18 cellular contexts compared by ENCODE assay signal in the genomic region with DNA sequence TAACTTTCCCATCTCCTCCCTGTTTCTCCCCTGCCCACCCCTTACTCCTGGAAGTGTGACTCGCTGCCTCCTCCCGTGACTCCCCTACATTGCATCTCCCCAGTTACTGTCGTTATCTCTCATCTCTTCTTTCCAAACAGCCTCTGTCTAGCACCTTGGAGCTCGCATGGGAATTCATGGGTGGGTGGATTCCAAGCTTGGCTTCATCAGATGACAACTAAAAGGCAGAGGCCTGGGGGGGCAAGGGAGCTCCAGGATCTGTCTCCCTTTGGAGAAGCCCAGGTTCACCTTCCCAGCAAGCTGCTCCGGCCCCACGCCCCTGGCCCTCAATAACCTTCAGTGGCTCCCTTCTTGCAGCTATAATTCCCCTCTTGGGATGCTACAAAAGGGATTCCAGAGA. TPM values are rescaled to one million over a fixed set of nuclear protein-coding genes. Genes with fewer than 3 reads are reported as not detected.
DNase-seq lines count a peak whose midpoint lies in the region; ATAC-seq and TF ChIP-seq lines count a peak whose summit lies in the region.
"Had no signal": no experiment of that assay in that cellular context is flagged by ENCODE, and none has a peak within 500 bp of the region (broad histone marks: within the 10 kb centered on the region; RNA-seq: fewer than 3 reads in every experiment).

No MANE protein-coding gene starts in this region.

- no peak overlapping the region for H3K23ac ChIP-seq in neuronal stem cell (ENCODE audit: low read depth, low read length, poor library complexity)

- H3K27ac ChIP-seq in 22Rv1 (peak overlapping the region; percentile 100), SK-N-MC (peak overlapping the region; percentile 54; the same call in 1 of the 2 replicates), neuronal stem cell (replicated peaks; ENCODE audit: low read length) (no peak overlapping the region)
- H3K27ac ChIP-seq: BLaER1, GM23248 had no signal

- DNase-seq in SK-N-MC (ENCODE audit: low read depth, low spot score) (no peak), islet precursor cell (peak; percentile 53), neuronal stem cell (ENCODE audit: low spot score) (no peak), DMS 273 treated with DMSO at 0.1 percent for 48 hours (lab: John Stamatoyannopoulos, UW) (no peak)
- DNase-seq in activated CD4-positive, alpha-beta T cell treated with anti-CD3 and anti-CD28 coated beads for 4 hours = no peak
- DNase-seq in activated T-cell treated with anti-CD3 and anti-CD28 coated beads, Interleukin-2, amount 50 U/mL, for 72 hours = no peak
- DNase-seq: CD4-positive, alpha-beta T cell; CD8-positive, alpha-beta memory T cell; DMS53; DND-41; GM23248; HFFc6 had no signal

- peaks cover 64% of the 10 kb centered on the region for H3K27me3 Mint-ChIP-seq in activated T-cell treated with anti-CD3 and anti-CD28 coated beads, Interleukin-2, amount 50 U/mL, for 72 hours (ENCODE audit: low read depth)

- H3K27me3 ChIP-seq in neuronal stem cell (ENCODE audit: control insufficient read depth in 3 of 3, insufficient read depth in 3 of 3, low read depth in 1 of 3, low read length in 3 of 3) = peaks cover 0 to 42% (median 8%) of the 10 kb centered on the region in 3 experiments

- H2BK120ac ChIP-seq in neuronal stem cell (ENCODE audit: low read depth, low read length) = no peak overlapping the region

- H3K4me2 ChIP-seq in neuronal stem cell (ENCODE audit: insufficient read depth, low read length, poor library complexity, severe bottlenecking) = no peak overlapping the region
- H3K4me2 ChIP-seq: BLaER1 had no signal

- no peak overlapping the region for H3K18ac ChIP-seq in neuronal stem cell (ENCODE audit: low read length)

- H3K9ac ChIP-seq in SK-N-MC (ENCODE audit: insufficient read length) = no peak overlapping the region
- H3K9ac ChIP-seq in neuronal stem cell (ENCODE audit: low read depth, low read length, poor library complexity) = no peak overlapping the region
- H3K9ac ChIP-seq: BLaER1, GM23248 had no signal

- H2AK5ac ChIP-seq in neuronal stem cell (ENCODE audit: low read depth, low read length) = peak overlapping the region; percentile 78

- WGBS in neuronal stem cell (ENCODE audit: extremely low coverage in 2 of 2, insufficient read length in 2 of 2, insufficient replicate concordance in 1 of 2), 2 donors = no CpG with 5 or more reads among the region's 6 CpGs

- H3K4me1 Mint-ChIP-seq in activated T-cell treated with anti-CD3 and anti-CD28 coated beads, Interleukin-2, amount 50 U/mL, for 72 hours (ENCODE audit: low read depth) = peaks cover 11% of the 10 kb centered on the region

- no peak overlapping the region for H3K14ac ChIP-seq in neuronal stem cell (ENCODE audit: low read length)

- TF ChIP-seq CTCF in 22Rv1 (IDR thresholded peaks at IDR 0.05) = no peak

- H2AFZ ChIP-seq in neuronal stem cell (ENCODE audit: low read length) = no peak overlapping the region
- H2AFZ ChIP-seq: GM23248 had no signal

- H3K4ac ChIP-seq in neuronal stem cell (ENCODE audit: low read length) = no peak overlapping the region

- H3K36me3 ChIP-seq in SK-N-MC (ENCODE audit: insufficient read depth, low read length) (no peaks in the 10 kb centered on the region), neuronal stem cell (replicated peaks in 1 of 2; ENCODE audit: control insufficient read depth in 2 of 2, insufficient read depth in 2 of 2, low read length in 2 of 2) (no peaks in the 10 kb centered on the region)
- H3K36me3 ChIP-seq: BLaER1, HAP-1 had no signal

- H3K9me3 ChIP-seq in SK-N-MC (ENCODE audit: low read depth, low read length) (no peaks in the 10 kb centered on the region), neuronal stem cell (replicated peaks in 1 of 2; ENCODE audit: control insufficient read depth in 2 of 2, insufficient read depth in 1 of 2, low read depth in 1 of 2, low read length in 2 of 2) (peaks cover 2 to 5% of the 10 kb centered on the region in 2 donors)
- H3K9me3 ChIP-seq: HAP-1 had no signal

- no peak overlapping the region for H2BK15ac ChIP-seq in neuronal stem cell (ENCODE audit: low read length)

- no peak overlapping the region for H2BK5ac ChIP-seq in neuronal stem cell (ENCODE audit: low read length)

- peaks cover 5% of the 10 kb centered on the region in 2 donors for H3K9me3 Mint-ChIP-seq in activated T-cell treated with anti-CD3 and anti-CD28 coated beads, Interleukin-2, amount 50 U/mL, for 72 hours

- H4K8ac ChIP-seq in neuronal stem cell (ENCODE audit: low read depth, low read length) = no peak overlapping the region

- no peaks in the 10 kb centered on the region for H3K79me1 ChIP-seq in neuronal stem cell (ENCODE audit: low read depth, low read length)

- H3K27ac Mint-ChIP-seq in activated T-cell treated with anti-CD3 and anti-CD28 coated beads, Interleukin-2, amount 50 U/mL, for 72 hours = no peak overlapping the region
- H3K27ac Mint-ChIP-seq: B cell; CD14-positive monocyte; CD4-positive, alpha-beta T cell; CD8-positive, alpha-beta memory T cell; HFFc6 had no signal

- H3K4me1 ChIP-seq in neuronal stem cell (ENCODE audit: control insufficient read depth in 2 of 2, insufficient read depth in 1 of 2, low read depth in 1 of 2, low read length in 2 of 2) = peaks cover 11 to 21% of the 10 kb centered on the region in 2 donors

- peaks cover 2 to 6% of the 10 kb centered on the region in 2 donors for H3K36me3 Mint-ChIP-seq in activated T-cell treated with anti-CD3 and anti-CD28 coated beads, Interleukin-2, amount 50 U/mL, for 72 hours (ENCODE audit: insufficient read depth in 2 of 2)

- H2BK12ac ChIP-seq in neuronal stem cell (ENCODE audit: low read length) = no peak overlapping the region

- H4K91ac ChIP-seq in neuronal stem cell (ENCODE audit: low read depth, low read length, poor library complexity) = no peak overlapping the region

- no peak for ATAC-seq in HG03378 (IDR thresholded peaks at IDR 0.05; ENCODE audit: unreplicated experiment)
- ATAC-seq in activated T-cell treated with anti-CD3 and anti-CD28 coated beads, Interleukin-2, amount 50 U/mL, for 72 hours (replicated peaks in 1 of 2) = no peak

- H3K4me3 Mint-ChIP-seq in activated T-cell treated with anti-CD3 and anti-CD28 coated beads, Interleukin-2, amount 50 U/mL, for 72 hours = no peak overlapping the region
- H3K4me3 Mint-ChIP-seq: B cell; CD4-positive, alpha-beta T cell; CD8-positive, alpha-beta memory T cell; HFFc6 had no signal

- no peak overlapping the region for H3K4me3 ChIP-seq in SK-N-MC
- no peak overlapping the region for H3K4me3 ChIP-seq in neuronal stem cell (ENCODE audit: low read length in 2 of 2)
- H3K4me3 ChIP-seq: BLaER1, GM23248, HAP-1 had no signal

RNA-seq across cellular contexts. Expression of a gene that starts 6.9 kb away (rescaled TPM):
- 56.5 TPM for polyA plus RNA-seq in neuronal stem cell (2013, experiment 1 of 2)
- 57.8 TPM for polyA plus RNA-seq in neuronal stem cell (2013, experiment 2 of 2)
- 1 to 10 TPM; 1.5 to 1.8 TPM for total RNA-seq in activated T-cell treated with anti-CD3 and anti-CD28 coated beads, Interleukin-2, amount 50 U/mL, for 72 hours
- polyA plus RNA-seq: CD14-positive monocyte had no signal

RNA-seq across cellular contexts. Expression of a gene that starts 41.1 kb away (rescaled TPM):
- 13.6 TPM for polyA plus RNA-seq in neuronal stem cell (2013, experiment 1 of 2)
- polyA plus RNA-seq in neuronal stem cell (2013, experiment 2 of 2) = 13.3 TPM
- total RNA-seq in activated T-cell treated with anti-CD3 and anti-CD28 coated beads, Interleukin-2, amount 50 U/mL, for 72 hours = 10 to 100 TPM; 30.5 to 33.2 TPM
